24 cellular contexts compared by ENCODE assay signal in genomic region chr2:140185076-140185475, GRCh38.
"Had no signal": no experiment of that assay in that cellular context is flagged by ENCODE, and none has a peak within 500 bp of the region (broad histone marks: within the 10 kb centered on the region; RNA-seq: fewer than 3 reads in every experiment).

No MANE protein-coding gene starts in this region.

- H3K4me3 ChIP-seq: neural progenitor cell, ovary, psoas muscle, right lobe of liver, sigmoid colon, stomach, suprapubic skin, testis, tibial artery, transverse colon, upper lobe of right lung, uterus had no signal

- DNase-seq: natural killer cell; occipital lobe; ovary; posterior cingulate gyrus; psoas muscle; right cardiac atrium; right lobe of liver; sigmoid colon; small intestine; stimulated activated CD4-positive, alpha-beta T cell treated with anti-CD3 and anti-CD28 coated beads, Interleukin-15, amount 100 ng/mL, for 24 hours; stimulated activated CD4-positive, alpha-beta T cell treated with anti-CD3 and anti-CD28 coated beads, Interleukin-2, amount 100 ng/mL, for 24 hours; stimulated activated CD4-positive, alpha-beta T cell treated with anti-CD3 and anti-CD28 coated beads, Interleukin-2, amount 100 ng/mL, for 48 hours; stimulated activated CD4-positive, alpha-beta T cell treated with anti-CD3 and anti-CD28 coated beads, Interleukin-4, amount 100 ng/mL, for 24 hours; stimulated activated naive B cell treated with anti-CD40 and anti-IgM and Interleukin-4, amounts not matched to agents 10 μg/mL and 1 μg/mL and 100 μg/mL, for 72 hours; stimulated activated naive CD4-positive, alpha-beta T cell treated with Interleukin-2 at 50 U/mL for 16 hours; stomach; testis; tibial artery; transverse colon; upper lobe of right lung; uterus had no signal

- ATAC-seq: natural killer cell; psoas muscle; right cardiac atrium; right lobe of liver; stimulated activated effector memory CD8-positive, alpha-beta T cell treated with anti-CD3 and anti-CD28 coated beads, Interleukin-12 subunit alpha, Interleukin-12 subunit beta, amount 100 ng/mL, for 72 hours; stimulated activated naive B cell treated with anti-CD40 and anti-IgM and Interleukin-4, amounts not matched to agents 10 μg/mL and 1 μg/mL and 100 μg/mL, for 72 hours; upper lobe of right lung had no signal
